Comparison of ENCODE assay signal across 8 cellular contexts in the genomic region with DNA sequence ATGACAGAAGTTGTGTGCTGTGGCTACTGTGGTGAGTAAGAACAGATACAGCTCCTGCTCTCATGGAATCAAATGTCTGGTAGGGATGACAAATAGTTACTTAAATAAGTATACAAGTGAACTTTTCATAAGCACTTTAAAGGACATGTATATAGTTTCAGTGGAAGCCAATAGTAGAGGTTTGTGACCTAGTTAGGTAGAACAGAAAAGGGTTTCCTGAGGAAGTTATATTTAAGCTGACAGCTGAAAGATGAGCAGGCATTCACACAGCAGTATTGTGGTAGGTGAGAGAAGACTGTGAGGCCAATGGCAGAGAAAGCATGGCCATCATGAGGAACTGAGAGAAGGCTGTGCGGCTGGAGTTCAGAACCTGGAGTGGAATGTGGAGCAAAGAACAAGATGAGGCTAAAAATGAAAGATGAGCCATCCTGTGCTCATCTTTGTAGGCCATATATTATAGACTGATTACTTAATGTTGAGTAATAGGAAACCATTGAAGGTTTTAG. TPM values are rescaled to one million over a fixed set of nuclear protein-coding genes. Genes with fewer than 3 reads are reported as not detected.
A peak's percentile ranks its signal among the peaks of the same experiment; 100 is the strongest.
DNase-seq lines count a peak whose midpoint lies in the region; ATAC-seq and TF ChIP-seq lines count a peak whose summit lies in the region.

No MANE protein-coding gene starts in this region.

- H3K9me3 ChIP-seq in breast epithelium (no peaks in the 10 kb centered on the region), RWPE2 (ENCODE audit: severe bottlenecking) (no peaks in the 10 kb centered on the region), left lung (no peaks in the 10 kb centered on the region)

- no peak for DNase-seq in MCF 10A (ENCODE audit: unreplicated experiment)
- no peak for DNase-seq in breast epithelium (ENCODE audit: low spot score in 2 of 2)
- no peak for DNase-seq in RWPE2 (ENCODE audit: low spot score)
- no peak for DNase-seq in SK-N-DZ (ENCODE audit: low spot score)
- no peak for DNase-seq in left lung
- no peak for DNase-seq in GF-D8 (lab: John Stamatoyannopoulos, UW)
- DNase-seq in mucosa of gallbladder (ENCODE audit: low spot score) = no peak

- POLR2A ChIA-PET in MCF 10A (lab: Yijun Ruan, JAX) = interaction anchor here (1.7 kb wide), 1 partner anchor 8 kb away, joined by 5 read pairs; no protein-coding TSS in a partner anchor

- H3K4me3 Mint-ChIP-seq in MCF 10A (ENCODE audit: unreplicated experiment) = no peak overlapping the region

- H3K27ac Mint-ChIP-seq in MCF 10A (ENCODE audit: low read depth, unreplicated experiment) = peak overlapping the region; percentile 2

- intact Hi-C loops in MCF 10A (cut with micrococcal nuclease) = no loop called here
- intact Hi-C loops in breast epithelium (cut with DNase I; ENCODE audit: low total_unique reads) = no loop called here
- intact Hi-C loops in left lung (cut with DNase I) = no loop called here

- TF ChIP-seq POLR2A in breast epithelium (IDR thresholded peaks at IDR 0.05) = no peak

- H3K4me3 ChIP-seq in breast epithelium (no peak overlapping the region), RWPE2 (ENCODE audit: severe bottlenecking) (no peak overlapping the region), left lung (no peak overlapping the region)

- no TSS peak for BruUV-seq in MCF 10A (replicated peaks; lab: Mats Ljungman, UMichigan)

- no peak for TF ChIP-seq CTCF in MCF 10A (IDR thresholded peaks at IDR 0.05; ENCODE audit: unreplicated experiment)
- TF ChIP-seq CTCF in breast epithelium (IDR thresholded peaks at IDR 0.05) = no peak
- no peak for TF ChIP-seq CTCF in RWPE2 (IDR thresholded peaks at IDR 0.05; ENCODE audit: poor library complexity, severe bottlenecking)
- no peak for TF ChIP-seq CTCF in left lung (IDR thresholded peaks at IDR 0.05)

- peaks cover 8% of the 10 kb centered on the region for H3K4me1 Mint-ChIP-seq in MCF 10A (ENCODE audit: insufficient read depth, unreplicated experiment)

- H3K9me3 Mint-ChIP-seq in MCF 10A (ENCODE audit: unreplicated experiment) = no peaks in the 10 kb centered on the region

- ATAC-seq in HG02970 (IDR thresholded peaks at IDR 0.05; ENCODE audit: low FRiP score, unreplicated experiment) (peak; percentile 80), RWPE2 (ENCODE audit: low read depth) (peak; percentile 76), left lung (no peak)

- no peaks in the 10 kb centered on the region for H3K36me3 Mint-ChIP-seq in MCF 10A (ENCODE audit: insufficient read depth, unreplicated experiment)

- H3K36me3 ChIP-seq in breast epithelium (no peaks in the 10 kb centered on the region), RWPE2 (ENCODE audit: low read depth) (no peaks in the 10 kb centered on the region), left lung (no peaks in the 10 kb centered on the region)

- H3K27me3 ChIP-seq in breast epithelium (no peaks in the 10 kb centered on the region), RWPE2 (ENCODE audit: insufficient read depth, poor library complexity, severe bottlenecking) (no peaks in the 10 kb centered on the region), left lung (no peaks in the 10 kb centered on the region)

- CTCF ChIA-PET in MCF 10A (lab: Yijun Ruan, JAX) = interaction anchor here (0.7 kb wide), 1 partner anchor 65 kb away, joined by 3 read pairs; no protein-coding TSS in a partner anchor

- H3K27ac ChIP-seq in breast epithelium (no peak overlapping the region), RWPE2 (ENCODE audit: poor library complexity, severe bottlenecking) (no peak overlapping the region), left lung (no peak overlapping the region)

- H3K27me3 Mint-ChIP-seq in MCF 10A (ENCODE audit: insufficient read depth, unreplicated experiment) = no peaks in the 10 kb centered on the region

- H3K4me1 ChIP-seq in breast epithelium (no peaks in the 10 kb centered on the region), RWPE2 (ENCODE audit: insufficient read depth, poor library complexity, severe bottlenecking) (no peaks in the 10 kb centered on the region), left lung (peaks cover 0 to 2% of the 10 kb centered on the region in 2 donors)

RNA-seq across cellular contexts. Expression of a gene that starts 15.4 kb away (rescaled TPM):
- 9.7 and 15.4 TPM in 2 replicates for total RNA-seq in MCF 10A (2022)
- 10 to 100 TPM; 22.3 to 39.5 (median 32.3) TPM for total RNA-seq in breast epithelium
- 13.2 and 18.6 TPM in 2 replicates for polyA plus RNA-seq in SK-N-DZ (2014; cell fraction: cytosol; rRNA removed)
- polyA plus RNA-seq in SK-N-DZ (2014; cell fraction: nucleus; rRNA removed) = 7.8 and 14.8 TPM in 2 replicates
- 10 to 100 TPM; 17.4 to 21.5 TPM for total RNA-seq in left lung
- total RNA-seq in mucosa of gallbladder = 16.6 TPM
